Comparison of ENCODE assay signal across 1 cellular context in genomic region chr5:89401012-89401411, GRCh38.
TF ChIP-seq lines count a peak whose summit lies in the region.

No MANE protein-coding gene starts in this region.

TF ChIP-seq in H1, 55 proteins besides CTCF, POLR2A, EP300 and RAD21:
- no peak for TF ChIP-seq SAP30 (IDR thresholded peaks at IDR 0.05; ENCODE audit: insufficient read depth, insufficient replicate concordance, low read length)
- TF ChIP-seq EGR1 (IDR thresholded peaks at IDR 0.05; ENCODE audit: borderline replicate concordance, low read depth, low read length): no peak
- no peak for TF ChIP-seq SP1 (IDR thresholded peaks at IDR 0.05; ENCODE audit: low read depth, low read length)
- no peak for TF ChIP-seq CREB1 (IDR thresholded peaks at IDR 0.05)
- TF ChIP-seq POU5F1 (IDR thresholded peaks at IDR 0.05; ENCODE audit: low read depth, low read length): no peak
- TF ChIP-seq GTF2F1 (IDR thresholded peaks at IDR 0.05; ENCODE audit: borderline replicate concordance, low read depth, low read length): no peak
- TF ChIP-seq JUN (IDR thresholded peaks at IDR 0.05; ENCODE audit: low read depth, low read length): no peak
- no peak for TF ChIP-seq BACH1 (IDR thresholded peaks at IDR 0.05; ENCODE audit: low read length)
- TF ChIP-seq KDM1A (IDR thresholded peaks at IDR 0.05; ENCODE audit: borderline replicate concordance, low read length): no peak
- TF ChIP-seq CHD7 (IDR thresholded peaks at IDR 0.05; ENCODE audit: insufficient replicate concordance, low read length): no peak
- TF ChIP-seq RXRA (IDR thresholded peaks at IDR 0.05; ENCODE audit: insufficient read depth, low read depth, low read length): no peak
- no peak for TF ChIP-seq SP2 (IDR thresholded peaks at IDR 0.05; ENCODE audit: low read length)
- TF ChIP-seq RBBP5 (IDR thresholded peaks at IDR 0.05; ENCODE audit: borderline replicate concordance, low read depth, low read length): no peak
- TF ChIP-seq BCL11A (IDR thresholded peaks at IDR 0.05; ENCODE audit: low read depth in 2 of 2, low read length in 2 of 2): no peak
- no peak for TF ChIP-seq ASH2L (IDR thresholded peaks at IDR 0.05; ENCODE audit: low read length)
- TF ChIP-seq TCF12 (IDR thresholded peaks at IDR 0.05; ENCODE audit: low read depth, low read length): no peak
- TF ChIP-seq SIN3A (conservative IDR thresholded peaks at IDR 0.05 in 1 of 2, IDR thresholded peaks at IDR 0.05 in 1 of 2; ENCODE audit: low read depth in 1 of 2, low read length in 2 of 2): no peak
- TF ChIP-seq ATF2 (IDR thresholded peaks at IDR 0.05; ENCODE audit: low read length): no peak
